In genomic region chr7:106566174-106566573, GRCh38 we compare ENCODE assay signal across 12 cellular contexts.
DNase-seq lines count a peak whose midpoint lies in the region; ATAC-seq and TF ChIP-seq lines count a peak whose summit lies in the region.
"Had no signal": no experiment of that assay in that cellular context is flagged by ENCODE, and none has a peak within 500 bp of the region (broad histone marks: within the 10 kb centered on the region; RNA-seq: fewer than 3 reads in every experiment).

No MANE protein-coding gene starts in this region.

- peak overlapping the region; percentile 41 for H4K91ac ChIP-seq in mesenchymal stem cell (ENCODE audit: low read length)

- no peak overlapping the region for H3K27ac ChIP-seq in mesenchymal stem cell (ENCODE audit: low read length, poor library complexity, severe bottlenecking)
- H3K27ac ChIP-seq: BLaER1 treated with 17β-estradiol and CSF1 and Interleukin-3, amounts not matched to agents 10 nM and 100 nM had no signal

- intact Hi-C loops in sciatic nerve (cut with DNase I): no loop called here

- H3K4me3 ChIP-seq in choroid plexus epithelial cell (ENCODE audit: low read depth, low read length) (no peak overlapping the region), mesenchymal stem cell (ENCODE audit: insufficient read depth in 1 of 2, low read depth in 1 of 2, low read length in 2 of 2) (no peak overlapping the region)
- H3K4me3 ChIP-seq: BLaER1 treated with 17β-estradiol and CSF1 and Interleukin-3, amounts not matched to agents 10 nM and 100 nM had no signal

- TF ChIP-seq CTCF in choroid plexus epithelial cell (conservative IDR thresholded peaks at IDR 0.05; ENCODE audit: low read depth, low read length): no peak

- no peak overlapping the region for H3K9ac ChIP-seq in mesenchymal stem cell (ENCODE audit: low read length)
- H3K9ac ChIP-seq: BLaER1 treated with 17β-estradiol and CSF1 and Interleukin-3, amounts not matched to agents 10 nM and 100 nM had no signal

- H3K18ac ChIP-seq in mesenchymal stem cell (ENCODE audit: low read depth in 1 of 2, low read length in 2 of 2): no peak overlapping the region

- WGBS in mesenchymal stem cell: 85% methylated on average over 6 of the region's 6 CpGs

- H2AFZ ChIP-seq in mesenchymal stem cell (ENCODE audit: low read depth, low read length): no peak overlapping the region

- no peak overlapping the region for H2BK12ac ChIP-seq in mesenchymal stem cell (ENCODE audit: low read length in 2 of 2)

- no peak overlapping the region for H3K4ac ChIP-seq in mesenchymal stem cell (ENCODE audit: low read depth in 1 of 2, low read length in 2 of 2)

- no peak overlapping the region for H3K14ac ChIP-seq in mesenchymal stem cell (ENCODE audit: low read length in 2 of 2)

- H2AK5ac ChIP-seq in mesenchymal stem cell (ENCODE audit: low read length, severe bottlenecking): no peak overlapping the region

- H3K27me3 ChIP-seq in mesenchymal stem cell (ENCODE audit: control insufficient read depth in 1 of 2, insufficient read depth in 1 of 2, low read length in 2 of 2): no peaks in the 10 kb centered on the region
- H3K27me3 ChIP-seq: BLaER1 treated with 17β-estradiol and CSF1 and Interleukin-3, amounts not matched to agents 10 nM and 100 nM had no signal

- H4K8ac ChIP-seq in mesenchymal stem cell (ENCODE audit: low read length): no peak overlapping the region

- no peak overlapping the region for H2BK15ac ChIP-seq in mesenchymal stem cell (ENCODE audit: low read depth, poor library complexity, severe bottlenecking)

- H3K9me3 ChIP-seq in mesenchymal stem cell (ENCODE audit: control insufficient read depth, low read length): no peaks in the 10 kb centered on the region
- H3K9me3 ChIP-seq: BLaER1 treated with 17β-estradiol and CSF1 and Interleukin-3, amounts not matched to agents 10 nM and 100 nM had no signal

- ATAC-seq in sciatic nerve: peak; percentile 54
- ATAC-seq: CD8-positive, alpha-beta T cell had no signal

- no peak overlapping the region for H3K4me2 ChIP-seq in mesenchymal stem cell (ENCODE audit: low read length, poor library complexity, severe bottlenecking)
- H3K4me2 ChIP-seq: BLaER1 treated with 17β-estradiol and CSF1 and Interleukin-3, amounts not matched to agents 10 nM and 100 nM had no signal

- no peak overlapping the region for H3K23ac ChIP-seq in mesenchymal stem cell (ENCODE audit: low read length in 2 of 2)

- H3K4me1 ChIP-seq in mesenchymal stem cell (ENCODE audit: control insufficient read depth, insufficient read depth, low read depth, low read length): no peaks in the 10 kb centered on the region

- H2BK120ac ChIP-seq in mesenchymal stem cell (ENCODE audit: low read depth, low read length): no peak overlapping the region

- H3K79me1 ChIP-seq in mesenchymal stem cell (replicated peaks; ENCODE audit: low read length, poor library complexity, severe bottlenecking): no peaks in the 10 kb centered on the region

- DNase-seq in choroid plexus epithelial cell (ENCODE audit: low read depth): peak; percentile 15
- no peak for DNase-seq in mesenchymal stem cell
- DNase-seq in sciatic nerve (ENCODE audit: low spot score): no peak
- DNase-seq in activated effector memory CD4-positive, alpha-beta T cell treated with anti-CD3 and anti-CD28 coated beads, Interleukin-2, amount 50 U/mL, for 16 hours: no peak
- DNase-seq in NCI-H2107 (lab: John Stamatoyannopoulos, UW): no peak
- DNase-seq in NCI-H1694 (lab: John Stamatoyannopoulos, UW): no peak
- DNase-seq: Calu3; CD8-positive, alpha-beta T cell; DMS79 treated with DMSO at 0.1 percent for 48 hours; GF-D8; HCEC 1CT had no signal

- no peak overlapping the region for H2BK5ac ChIP-seq in mesenchymal stem cell (ENCODE audit: low read depth, low read length, poor library complexity, severe bottlenecking)

- H3K36me3 ChIP-seq in mesenchymal stem cell (ENCODE audit: control insufficient read depth in 1 of 2, insufficient read depth in 2 of 2, low read depth in 1 of 2, low read length in 2 of 2): no peaks in the 10 kb centered on the region
- H3K36me3 ChIP-seq: BLaER1 treated with 17β-estradiol and CSF1 and Interleukin-3, amounts not matched to agents 10 nM and 100 nM had no signal
